1 cellular context compared by ENCODE assay signal in the genomic region with DNA sequence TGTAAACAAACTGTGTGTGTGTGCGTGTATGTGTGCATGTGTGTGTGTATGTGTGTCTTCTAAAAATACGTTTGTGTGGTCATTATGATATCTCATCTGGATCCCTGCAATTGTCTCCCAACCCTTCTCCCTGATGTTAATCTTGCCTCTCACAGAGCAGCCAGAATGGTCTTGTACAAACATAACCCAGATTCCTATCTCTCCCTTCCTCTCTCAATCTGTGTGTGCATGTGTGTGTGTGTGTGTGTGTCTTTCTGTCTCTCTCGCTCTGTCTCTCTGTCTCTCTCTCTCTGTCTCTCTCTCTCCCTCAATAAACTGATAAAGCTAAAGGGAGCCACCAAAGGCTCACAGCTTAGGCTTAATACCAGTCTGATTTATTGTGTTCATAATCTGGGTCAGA.
TF ChIP-seq lines count a peak whose summit lies in the region.

No MANE protein-coding gene starts in this region.

TF ChIP-seq in HEK293, 187 proteins besides CTCF, POLR2A, EP300 and RAD21 (continued from another document):
- TF ChIP-seq ZNF692 (tag by site-specific recombination; IDR thresholded peaks at IDR 0.05): no peak
- no peak for TF ChIP-seq ZNF610 (tag by site-specific recombination; IDR thresholded peaks at IDR 0.05; ENCODE audit: borderline replicate concordance)
- TF ChIP-seq ZNF624 (tag by site-specific recombination; IDR thresholded peaks at IDR 0.05): no peak
- no peak for TF ChIP-seq ZNF214 (tag by site-specific recombination; IDR thresholded peaks at IDR 0.05; ENCODE audit: borderline replicate concordance)
- no peak for TF ChIP-seq TCF7L2 (IDR thresholded peaks at IDR 0.05; ENCODE audit: borderline replicate concordance, low read depth, low read length)
- TF ChIP-seq ZSCAN4 (tag by site-specific recombination; IDR thresholded peaks at IDR 0.05): 0 out of 2 replicates have a peak, but pooled peaks have one; percentile 25
- TF ChIP-seq, protein P1, sequence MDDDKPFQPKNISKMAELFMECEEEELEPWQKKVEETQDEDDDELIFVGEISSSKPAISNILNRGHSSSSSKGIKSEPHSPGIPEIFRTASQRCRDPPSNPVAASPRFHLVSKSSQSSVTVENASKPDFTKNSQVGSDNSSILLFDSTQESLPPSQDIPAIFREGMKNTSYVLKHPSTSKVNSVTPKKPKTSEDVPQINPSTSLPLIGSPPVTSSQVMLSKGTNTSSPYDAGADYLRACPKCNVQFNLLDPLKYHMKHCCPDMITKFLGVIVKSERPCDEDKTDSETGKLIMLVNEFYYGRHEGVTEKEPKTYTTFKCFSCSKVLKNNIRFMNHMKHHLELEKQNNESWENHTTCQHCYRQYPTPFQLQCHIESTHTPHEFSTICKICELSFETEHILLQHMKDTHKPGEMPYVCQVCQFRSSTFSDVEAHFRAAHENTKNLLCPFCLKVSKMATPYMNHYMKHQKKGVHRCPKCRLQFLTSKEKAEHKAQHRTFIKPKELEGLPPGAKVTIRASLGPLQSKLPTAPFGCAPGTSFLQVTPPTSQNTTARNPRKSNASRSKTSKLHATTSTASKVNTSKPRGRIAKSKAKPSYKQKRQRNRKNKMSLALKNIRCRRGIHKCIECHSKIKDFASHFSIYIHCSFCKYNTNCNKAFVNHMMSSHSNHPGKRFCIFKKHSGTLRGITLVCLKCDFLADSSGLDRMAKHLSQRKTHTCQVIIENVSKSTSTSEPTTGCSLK (tag by site-specific recombination; IDR thresholded peaks at IDR 0.05): no peak
